7 cellular contexts compared by ENCODE assay signal in the genomic region with DNA sequence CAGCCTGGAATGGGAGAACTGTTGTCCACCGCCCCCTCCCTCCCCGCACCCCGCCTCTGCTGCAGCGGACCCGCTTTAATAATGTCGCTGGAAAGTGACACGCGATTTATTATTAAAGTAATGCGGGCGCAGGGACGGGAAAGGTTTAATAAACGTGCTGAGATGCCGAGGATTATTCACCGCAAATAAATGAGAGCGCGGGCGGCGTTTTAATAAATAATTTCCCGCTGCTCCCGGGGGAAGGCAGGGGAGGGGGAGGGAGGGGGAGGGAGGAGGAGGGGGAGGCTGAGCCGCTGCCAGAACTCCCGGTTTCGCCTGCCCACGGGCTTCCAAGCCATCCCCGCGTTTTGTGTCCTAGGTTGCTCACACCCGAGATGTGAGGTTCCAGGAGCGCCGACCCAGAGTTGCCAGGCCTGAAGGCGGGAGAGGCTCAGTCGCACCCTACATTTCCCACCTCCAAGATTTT. TPM values are rescaled to one million over a fixed set of nuclear protein-coding genes. Genes with fewer than 3 reads are reported as not detected.
DNase-seq lines count a peak whose midpoint lies in the region; ATAC-seq and TF ChIP-seq lines count a peak whose summit lies in the region.

No MANE protein-coding gene starts in this region.

- RAD21 ChIA-PET in HCT116 (lab: Charles Lee; ENCODE audit: low non-redundant PET in 1 of 2, low total read pairs in 2 of 2, uncharacterized antibody in 2 of 2, unreplicated experiment in 2 of 2), result interaction anchor here (0.6 to 2.1 kb wide), 12 partner anchors 15 to 75 kb away, joined by 3 to 8 read pairs (median 6); no protein-coding TSS in a partner anchor

- H3K9me3 ChIP-seq in HCT116 (ENCODE audit: control insufficient read depth in 1 of 2, insufficient read depth in 1 of 2, low read depth in 1 of 2, low read length in 2 of 2) (no peaks in the 10 kb centered on the region), SK-N-SH (no peaks in the 10 kb centered on the region), sigmoid colon (no peaks in the 10 kb centered on the region)

- H3K9ac ChIP-seq in HCT116 (ENCODE audit: low read length), result peak overlapping the region; percentile 79
- H3K9ac ChIP-seq in SK-N-SH, result peak overlapping the region; percentile 52

- CTCF ChIA-PET in HCT116 (lab: Charles Lee) (interaction anchor here (0.7 to 8.3 kb wide), 15 partner anchors 8 to 147 kb away, joined by 3 to 91 read pairs (median 7); partner anchors contain the start of genes PDZD7 and SFXN3), SK-N-SH (lab: Yijun Ruan, JAX) (interaction anchor here (0.6 to 18.9 kb wide), 27 partner anchors 9 to 85 kb away, joined by 3 to 234 read pairs (median 5); partner anchors contain the start of genes LZTS2, PDZD7 and SFXN3)

- WGBS in SK-N-SH (ENCODE audit: low lambda C conversion rate), result 1% methylated on average over 23 of the region's 31 CpGs
- 1 to 2% methylated on average over 31 of the region's 31 CpGs for WGBS in sigmoid colon, 2 donors

- H2AFZ ChIP-seq in HCT116 (ENCODE audit: low read depth, low read length, poor library complexity, severe bottlenecking) (peak overlapping the region; percentile 33), SK-N-SH (ENCODE audit: low read depth) (peak overlapping the region; percentile 87; the same call in 1 of the 2 replicates)

- TF ChIP-seq EP300 in SK-N-SH (IDR thresholded peaks at IDR 0.05; ENCODE audit: borderline replicate concordance in 1 of 2, low read depth in 1 of 2, low read length in 1 of 2) (no peak), sigmoid colon (IDR thresholded peaks at IDR 0.05) (no peak)

- peak overlapping the region; percentile 87 for H3K4me3 Mint-ChIP-seq in glutamatergic neuron (ENCODE audit: unreplicated experiment)

- TF ChIP-seq CTCF in HCT116 (IDR thresholded peaks at IDR 0.05 in 2 of 3, conservative IDR thresholded peaks at IDR 0.05 in 1 of 3; ENCODE audit: borderline replicate concordance in 1 of 3, insufficient read depth in 1 of 3, low read depth in 2 of 3, low read length in 2 of 3) (no peak), SK-N-SH (IDR thresholded peaks at IDR 0.05) (no peak), glutamatergic neuron (IDR thresholded peaks at IDR 0.05; ENCODE audit: partially characterized antibody, unreplicated experiment) (no peak), sigmoid colon (IDR thresholded peaks at IDR 0.05) (peak in 1 of 4 experiments; percentile 4)

- no peaks in the 10 kb centered on the region for H3K36me3 Mint-ChIP-seq in glutamatergic neuron (ENCODE audit: unreplicated experiment)

- no peak for TF ChIP-seq RAD21 in HCT116 (IDR thresholded peaks at IDR 0.05; ENCODE audit: low read depth)
- no peak for TF ChIP-seq RAD21 in SK-N-SH (IDR thresholded peaks at IDR 0.05; ENCODE audit: low read length)

- H3K27ac ChIP-seq in HCT116 (ENCODE audit: low read depth, low read length) (peak overlapping the region; percentile 93), SK-N-SH (ENCODE audit: low read depth in 2 of 2, low read length in 1 of 2) (peak overlapping the region in 1 of 2 experiments; percentile 70; a peak in 1 of 4 replicates), sigmoid colon (peak overlapping the region; percentile 41 to 62 (median 56))

- peak overlapping the region; percentile 96 for H3K4me2 ChIP-seq in HCT116 (ENCODE audit: low read length)
- peak overlapping the region; percentile 91 for H3K4me2 ChIP-seq in SK-N-SH

- no peak overlapping the region for H3K27ac Mint-ChIP-seq in glutamatergic neuron (ENCODE audit: unreplicated experiment)

- H3K4me3 ChIP-seq in HCT116 (replicated peaks in 1 of 2; ENCODE audit: low read depth in 1 of 2, low read length in 2 of 2), result peak overlapping the region; percentile 66 to 71
- H3K4me3 ChIP-seq in SK-N-SH (ENCODE audit: low read depth in 2 of 2, low read length in 1 of 2), result peak overlapping the region; percentile 57 to 74
- H3K4me3 ChIP-seq in sigmoid colon, result peak overlapping the region; percentile 21 to 50 (median 46)

- POLR2A ChIA-PET in HCT116 (lab: Charles Lee) (interaction anchor here (0.9 to 1.4 kb wide), 7 partner anchors 8 to 75 kb away, joined by 3 to 9 read pairs (median 6); no protein-coding TSS in a partner anchor), SK-N-SH (lab: Yijun Ruan, JAX) (interaction anchor here (1.3 kb wide), 1 partner anchor 75 kb away, joined by 6 read pairs; no protein-coding TSS in a partner anchor)

- no peaks in the 10 kb centered on the region for H4K20me1 ChIP-seq in HCT116 (ENCODE audit: insufficient read depth)
- H4K20me1 ChIP-seq in SK-N-SH (ENCODE audit: insufficient read depth), result no peaks in the 10 kb centered on the region

- peak; percentile 3 for TF ChIP-seq POLR2A in HCT116 (IDR thresholded peaks at IDR 0.05; ENCODE audit: borderline replicate concordance, extremely low read depth, insufficient read depth, insufficient read length)
- TF ChIP-seq POLR2A in sigmoid colon (IDR thresholded peaks at IDR 0.05), result no peak

- H3K79me2 ChIP-seq in HCT116 (ENCODE audit: insufficient read depth, low read length) (no peaks in the 10 kb centered on the region; the same call in 1 of the 2 replicates), SK-N-SH (ENCODE audit: insufficient read depth) (no peaks in the 10 kb centered on the region)

- H3K4me1 ChIP-seq in HCT116 (ENCODE audit: control insufficient read depth in 1 of 2, insufficient read depth in 2 of 2, low read length in 2 of 2) (peaks cover 43 to 84% of the 10 kb centered on the region in 2 experiments), SK-N-SH (ENCODE audit: control insufficient read depth in 1 of 2, insufficient read depth in 2 of 2, low read depth in 1 of 2, low read length in 1 of 2) (peaks cover 6 to 25% of the 10 kb centered on the region in 2 experiments; a peak in 1 of 4 replicates), sigmoid colon (peaks cover 0 to 44% (median 37%) of the 10 kb centered on the region in 4 donors)

- H3K36me3 ChIP-seq in HCT116 (ENCODE audit: control insufficient read depth in 1 of 2, insufficient read depth in 2 of 2, low read length in 2 of 2) (no peaks in the 10 kb centered on the region), SK-N-SH (replicated peaks in 1 of 2; ENCODE audit: control insufficient read depth in 1 of 2, insufficient read depth in 2 of 2, low read length in 1 of 2) (no peaks in the 10 kb centered on the region), sigmoid colon (no peaks in the 10 kb centered on the region)

- peaks cover 15% of the 10 kb centered on the region for H3K27me3 Mint-ChIP-seq in glutamatergic neuron (ENCODE audit: unreplicated experiment)

- H3K9me2 ChIP-seq in HCT116 (ENCODE audit: insufficient read depth) (no peaks in the 10 kb centered on the region), SK-N-SH (no peaks in the 10 kb centered on the region)

- BruUV-seq in HCT116 (replicated peaks; lab: Mats Ljungman, UMichigan), result no TSS peak

- DNase-seq in HCT116 (ENCODE audit: low read depth, low spot score) (no peak), SK-N-SH (peak; percentile 73), glutamatergic neuron (peak; percentile 29), sigmoid colon (no peak), activated gamma-delta T cell (lab: John Stamatoyannopoulos, UW) (no peak), NK-92 (lab: John Stamatoyannopoulos, UW; ENCODE audit: unreplicated experiment) (no peak)

- H3K9me3 Mint-ChIP-seq in glutamatergic neuron (ENCODE audit: unreplicated experiment), result no peaks in the 10 kb centered on the region

- peak; percentile 1; the same call in 1 of the 2 replicates for ATAC-seq in HCT116
- ATAC-seq in GM19328 (IDR thresholded peaks at IDR 0.05; ENCODE audit: unreplicated experiment), result no peak

- intact Hi-C loops in HCT116 (cut with micrococcal nuclease) (loop anchor here (1.0 to 10.0 kb wide), 3 partner anchors 26 to 508 kb away; no protein-coding TSS in a partner anchor), sigmoid colon (cut with DNase I) (loop anchor here (1.0 to 5.0 kb wide), 2 partner anchors 26 to 35 kb away; partner anchors contain the start of genes PDZD7 and SFXN3)

- H3F3A ChIP-seq in SK-N-SH (replicated peaks; ENCODE audit: insufficient read depth), result peaks cover 4% of the 10 kb centered on the region

- H3K4me1 Mint-ChIP-seq in glutamatergic neuron (ENCODE audit: low read depth, unreplicated experiment), result peaks cover 5% of the 10 kb centered on the region

- H3K27me3 ChIP-seq in HCT116 (ENCODE audit: insufficient read depth, low read length), result no peaks in the 10 kb centered on the region
- H3K27me3 ChIP-seq in SK-N-SH (ENCODE audit: insufficient read depth), result no peaks in the 10 kb centered on the region
- H3K27me3 ChIP-seq in sigmoid colon, result peaks cover 17 to 62% (median 55%) of the 10 kb centered on the region in 3 donors

TF ChIP-seq in HCT116, 20 proteins besides CTCF, POLR2A, EP300 and RAD21 (continues in another document):
- no peak for TF ChIP-seq ATF3 (IDR thresholded peaks at IDR 0.05)

TF ChIP-seq in SK-N-SH, 30 proteins besides CTCF, POLR2A, EP300 and RAD21 (continues in another document):
- TF ChIP-seq SMC3 (IDR thresholded peaks at IDR 0.05; ENCODE audit: low read depth, low read length) (no peak), FOSL2 (IDR thresholded peaks at IDR 0.05; ENCODE audit: borderline replicate concordance, low read depth) (no peak)

RNA-seq across cellular contexts. Expression of gene KAZALD1, which starts 5.1 kb away (rescaled TPM):
- 16.0 TPM for total RNA-seq in HCT116 (2021; ENCODE audit: unreplicated experiment)
- polyA plus RNA-seq in HCT116 (2012), result 8.1 and 9.4 TPM in 2 replicates
- polyA plus RNA-seq in SK-N-SH (2012; rRNA removed), result 1.9 and 3.0 TPM in 2 replicates
- 0.84 and 1.4 TPM in 2 replicates for polyA plus RNA-seq in SK-N-SH (2012; cell fraction: cytosol; rRNA removed)
- polyA plus RNA-seq in SK-N-SH (2012; cell fraction: nucleus; rRNA removed), result 6.2 and 8.4 TPM in 2 replicates
- total RNA-seq in glutamatergic neuron (ENCODE audit: unreplicated experiment), result 0.59 TPM
- 1 to 10 TPM in 3 of 4 donors, under 1 TPM in 1; 0.49 to 3.9 (median 3.0) TPM for total RNA-seq in sigmoid colon
- 10 to 100 TPM; 15.6 to 40.2 (median 25.7) TPM for polyA plus RNA-seq in sigmoid colon

RNA-seq across cellular contexts. Expression of gene SFXN3, which starts 35.9 kb away (rescaled TPM):
- 52.5 TPM for total RNA-seq in HCT116 (2021; ENCODE audit: unreplicated experiment)
- polyA plus RNA-seq in HCT116 (2012), result 54.6 and 59.3 TPM in 2 replicates
- 142 and 229 TPM in 2 replicates for polyA plus RNA-seq in SK-N-SH (2012; rRNA removed)
- polyA plus RNA-seq in SK-N-SH (2012; cell fraction: cytosol; rRNA removed), result 44.8 and 65.6 TPM in 2 replicates
- polyA plus RNA-seq in SK-N-SH (2012; cell fraction: nucleus; rRNA removed), result 1,157 and 1,277 TPM in 2 replicates
- 5.2 TPM for total RNA-seq in glutamatergic neuron (ENCODE audit: unreplicated experiment)
- total RNA-seq in sigmoid colon, result 10 to 100 TPM; 17.5 to 57.1 (median 43.5) TPM
- 10 to 100 TPM in 2 of 3 donors, 1 to 10 TPM in 1; 9.5 to 16.9 (median 11.4) TPM for polyA plus RNA-seq in sigmoid colon

RNA-seq across cellular contexts. Expression of gene PDZD7, which starts 36.0 kb away (rescaled TPM):
- total RNA-seq in HCT116 (2021; ENCODE audit: unreplicated experiment) (6.1 TPM), glutamatergic neuron (ENCODE audit: unreplicated experiment) (1.5 TPM), sigmoid colon (1 to 10 TPM in 3 of 4 donors, under 1 TPM in 1; 0.16 to 2.4 (median 1.3) TPM)
- polyA plus RNA-seq in HCT116 (2012), result 4.8 and 6.1 TPM in 2 replicates
- polyA plus RNA-seq in SK-N-SH (2012; rRNA removed) (1.9 and 2.3 TPM in 2 replicates), sigmoid colon (under 1 TPM in 2 of 3 donors, not detected in 1; 0.60 to 0.70 TPM)
- polyA plus RNA-seq in SK-N-SH (2012; cell fraction: cytosol; rRNA removed), result 0.95 and 1.5 TPM in 2 replicates
- 5.4 and 6.8 TPM in 2 replicates for polyA plus RNA-seq in SK-N-SH (2012; cell fraction: nucleus; rRNA removed)

Comparison
In these comparisons a context has a peak if more than half of its experiments do, and no peak if none do; other contexts are left out.
1. DNase-seq: peak in SK-N-SH (single experiment) and glutamatergic neuron (single experiment); none in HCT116 (single experiment), sigmoid colon (single experiment), activated gamma-delta T cell (single experiment) and NK-92 (single experiment).
2. Peak in every context shown above with its lines, with median percentiles within 50 percentile points of each other: H3K4me3 ChIP-seq.